In genomic region chrX:155061770-155062169, GRCh38 we compare ENCODE assay signal across 2 cellular contexts.
TF ChIP-seq lines count a peak whose summit lies in the region.

No MANE protein-coding gene starts in this region.

TF ChIP-seq in A549, 52 proteins besides CTCF, POLR2A, EP300 and RAD21:
- TF ChIP-seq JUN (IDR thresholded peaks at IDR 0.05): no peak
- no peak for TF ChIP-seq NFE2L2 (conservative IDR thresholded peaks at IDR 0.05; ENCODE audit: low read length)
- no peak for TF ChIP-seq CEBPB (IDR thresholded peaks at IDR 0.05)
- TF ChIP-seq MAZ (IDR thresholded peaks at IDR 0.05; ENCODE audit: borderline replicate concordance, low read depth, low read length): no peak
- TF ChIP-seq, protein P1, sequence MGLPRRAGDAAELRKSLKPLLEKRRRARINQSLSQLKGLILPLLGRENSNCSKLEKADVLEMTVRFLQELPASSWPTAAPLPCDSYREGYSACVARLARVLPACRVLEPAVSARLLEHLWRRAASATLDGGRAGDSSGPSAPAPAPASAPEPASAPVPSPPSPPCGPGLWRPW (IDR thresholded peaks at IDR 0.05): no peak
- TF ChIP-seq ESRRA (IDR thresholded peaks at IDR 0.05; ENCODE audit: borderline replicate concordance, low read length): no peak
- TF ChIP-seq ZC3H11A (IDR thresholded peaks at IDR 0.05): no peak
- TF ChIP-seq, protein P2, sequence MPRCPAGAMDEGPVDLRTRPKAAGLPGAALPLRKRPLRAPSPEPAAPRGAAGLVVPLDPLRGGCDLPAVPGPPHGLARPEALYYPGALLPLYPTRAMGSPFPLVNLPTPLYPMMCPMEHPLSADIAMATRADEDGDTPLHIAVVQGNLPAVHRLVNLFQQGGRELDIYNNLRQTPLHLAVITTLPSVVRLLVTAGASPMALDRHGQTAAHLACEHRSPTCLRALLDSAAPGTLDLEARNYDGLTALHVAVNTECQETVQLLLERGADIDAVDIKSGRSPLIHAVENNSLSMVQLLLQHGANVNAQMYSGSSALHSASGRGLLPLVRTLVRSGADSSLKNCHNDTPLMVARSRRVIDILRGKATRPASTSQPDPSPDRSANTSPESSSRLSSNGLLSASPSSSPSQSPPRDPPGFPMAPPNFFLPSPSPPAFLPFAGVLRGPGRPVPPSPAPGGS (IDR thresholded peaks at IDR 0.05): no peak
- no peak for TF ChIP-seq RNF2 (IDR thresholded peaks at IDR 0.05; ENCODE audit: borderline replicate concordance, low read depth)
- no peak for TF ChIP-seq SMC3 (IDR thresholded peaks at IDR 0.05)
- TF ChIP-seq PHF8 (IDR thresholded peaks at IDR 0.05; ENCODE audit: borderline replicate concordance, low read depth): no peak
- no peak for TF ChIP-seq CBX8 (IDR thresholded peaks at IDR 0.05)
- TF ChIP-seq GATA3 (IDR thresholded peaks at IDR 0.05; ENCODE audit: borderline replicate concordance): no peak
TF ChIP-seq in A549: peak in this region for 0.

TF ChIP-seq in neural cell, 6 proteins besides CTCF, POLR2A, EP300 and RAD21:
- TF ChIP-seq MXI1 (conservative IDR thresholded peaks at IDR 0.05; ENCODE audit: poor library complexity, severe bottlenecking) (no peak), TAF1 (IDR thresholded peaks at IDR 0.05; ENCODE audit: low read depth) (no peak), POLR2AphosphoS5 (IDR thresholded peaks at IDR 0.05) (peak; percentile 53)
- TF ChIP-seq, protein P3, sequence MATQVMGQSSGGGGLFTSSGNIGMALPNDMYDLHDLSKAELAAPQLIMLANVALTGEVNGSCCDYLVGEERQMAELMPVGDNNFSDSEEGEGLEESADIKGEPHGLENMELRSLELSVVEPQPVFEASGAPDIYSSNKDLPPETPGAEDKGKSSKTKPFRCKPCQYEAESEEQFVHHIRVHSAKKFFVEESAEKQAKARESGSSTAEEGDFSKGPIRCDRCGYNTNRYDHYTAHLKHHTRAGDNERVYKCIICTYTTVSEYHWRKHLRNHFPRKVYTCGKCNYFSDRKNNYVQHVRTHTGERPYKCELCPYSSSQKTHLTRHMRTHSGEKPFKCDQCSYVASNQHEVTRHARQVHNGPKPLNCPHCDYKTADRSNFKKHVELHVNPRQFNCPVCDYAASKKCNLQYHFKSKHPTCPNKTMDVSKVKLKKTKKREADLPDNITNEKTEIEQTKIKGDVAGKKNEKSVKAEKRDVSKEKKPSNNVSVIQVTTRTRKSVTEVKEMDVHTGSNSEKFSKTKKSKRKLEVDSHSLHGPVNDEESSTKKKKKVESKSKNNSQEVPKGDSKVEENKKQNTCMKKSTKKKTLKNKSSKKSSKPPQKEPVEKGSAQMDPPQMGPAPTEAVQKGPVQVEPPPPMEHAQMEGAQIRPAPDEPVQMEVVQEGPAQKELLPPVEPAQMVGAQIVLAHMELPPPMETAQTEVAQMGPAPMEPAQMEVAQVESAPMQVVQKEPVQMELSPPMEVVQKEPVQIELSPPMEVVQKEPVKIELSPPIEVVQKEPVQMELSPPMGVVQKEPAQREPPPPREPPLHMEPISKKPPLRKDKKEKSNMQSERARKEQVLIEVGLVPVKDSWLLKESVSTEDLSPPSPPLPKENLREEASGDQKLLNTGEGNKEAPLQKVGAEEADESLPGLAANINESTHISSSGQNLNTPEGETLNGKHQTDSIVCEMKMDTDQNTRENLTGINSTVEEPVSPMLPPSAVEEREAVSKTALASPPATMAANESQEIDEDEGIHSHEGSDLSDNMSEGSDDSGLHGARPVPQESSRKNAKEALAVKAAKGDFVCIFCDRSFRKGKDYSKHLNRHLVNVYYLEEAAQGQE (IDR thresholded peaks at IDR 0.05; ENCODE audit: borderline replicate concordance): no peak
TF ChIP-seq in neural cell: peak in this region for 1.
